23 cellular contexts compared by ENCODE assay signal in the genomic region with DNA sequence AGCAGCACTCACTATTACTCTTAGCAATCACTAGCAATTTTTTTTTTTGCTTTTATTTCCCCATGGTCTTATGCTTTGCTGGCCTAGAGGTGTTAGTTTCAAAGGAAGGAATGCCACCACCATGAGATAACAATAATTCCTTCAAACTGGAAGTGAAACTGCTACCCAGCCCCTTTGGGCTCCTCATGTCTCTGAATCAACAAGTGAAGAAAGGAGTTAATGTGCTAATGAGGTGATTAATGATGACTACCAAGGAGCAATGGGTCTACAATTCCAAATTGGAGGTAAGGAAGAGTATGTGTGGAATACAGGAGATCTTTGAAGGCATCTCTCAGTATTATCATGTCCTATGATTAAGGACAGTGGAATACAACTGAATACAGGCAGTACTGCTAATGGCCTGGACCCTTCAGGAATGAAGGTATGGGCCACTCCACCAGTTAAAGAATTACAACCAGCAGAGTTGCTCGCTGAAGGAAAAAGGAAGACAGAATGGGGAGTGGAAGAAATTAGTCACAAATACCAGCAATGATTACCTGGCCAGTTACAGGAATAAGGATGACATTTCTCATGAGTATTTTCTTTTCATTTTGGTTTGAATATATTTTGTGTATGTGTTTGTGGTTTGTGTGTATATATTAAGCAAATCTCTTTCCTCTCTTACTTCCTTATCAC.
"Had no signal": no experiment of that assay in that cellular context is flagged by ENCODE, and none has a peak within 500 bp of the region (broad histone marks: within the 10 kb centered on the region; RNA-seq: fewer than 3 reads in every experiment).

No MANE protein-coding gene starts in this region.

- H3K4me3 ChIP-seq: ascending aorta, esophagus squamous epithelium, gastrocnemius medialis, pancreas, prostate gland, sigmoid colon, testis, transverse colon had no signal

- DNase-seq: activated CD4-positive, alpha-beta T cell treated with anti-CD3 and anti-CD28 coated beads for 36 hours; activated CD4-positive, alpha-beta T cell treated with anti-CD3 and anti-CD28 coated beads, Interleukin-2, amount 50 U/mL, for 4 hours; activated CD4-positive, CD25-positive, alpha-beta regulatory T cell; activated naive CD4-positive, alpha-beta T cell treated with Interleukin-2 at 50 U/mL for 16 hours; activated T-cell treated with anti-CD3 and anti-CD28 coated beads for 4 hours; activated T-cell treated with anti-CD3 and anti-CD28 coated beads, Interleukin-2, amount 50 U/mL, for 72 hours; central memory CD4-positive, alpha-beta T cell; esophagus squamous epithelium; gastrocnemius medialis; glutamatergic neuron; naive thymus-derived CD8-positive, alpha-beta T cell; nucleus accumbens; pancreas; sigmoid colon; small intestine; stimulated activated CD4-positive, alpha-beta T cell treated with anti-CD3 and anti-CD28 coated beads, Interleukin-4, amount 100 ng/mL, for 24 hours; stimulated activated CD8-positive, alpha-beta memory T cell treated with anti-CD3 and anti-CD28 coated beads, Interleukin-4, amount 100 ng/mL, for 48 hours; T-helper 2 cell; testis; transverse colon had no signal

- H3K36me3 ChIP-seq: ascending aorta, esophagus squamous epithelium, gastrocnemius medialis, pancreas, prostate gland, sigmoid colon, transverse colon had no signal

- H3K27me3 ChIP-seq: ascending aorta, esophagus squamous epithelium, gastrocnemius medialis, pancreas, sigmoid colon, testis, transverse colon had no signal

- ATAC-seq: activated CD4-positive, alpha-beta T cell treated with anti-CD3 and anti-CD28 coated beads for 36 hours; activated T-cell treated with anti-CD3 and anti-CD28 coated beads, Interleukin-2, amount 50 U/mL, for 72 hours; gastrocnemius medialis; naive thymus-derived CD8-positive, alpha-beta T cell; pancreas; stimulated activated memory B cell treated with anti-CD40 and anti-IgM and Interleukin-4, amounts not matched to agents 10 μg/mL and 1 μg/mL and 100 μg/mL, for 72 hours had no signal

- H3K4me1 ChIP-seq: ascending aorta, esophagus squamous epithelium, gastrocnemius medialis, pancreas, prostate gland, sigmoid colon, testis, transverse colon had no signal

- H3K9me3 ChIP-seq: gastrocnemius medialis, pancreas, prostate gland, testis, transverse colon had no signal

- H3K27ac ChIP-seq: ascending aorta, esophagus squamous epithelium, gastrocnemius medialis, pancreas, prostate gland, sigmoid colon, testis, transverse colon had no signal
